Comparison of ENCODE assay signal across 8 cellular contexts in the genomic region with DNA sequence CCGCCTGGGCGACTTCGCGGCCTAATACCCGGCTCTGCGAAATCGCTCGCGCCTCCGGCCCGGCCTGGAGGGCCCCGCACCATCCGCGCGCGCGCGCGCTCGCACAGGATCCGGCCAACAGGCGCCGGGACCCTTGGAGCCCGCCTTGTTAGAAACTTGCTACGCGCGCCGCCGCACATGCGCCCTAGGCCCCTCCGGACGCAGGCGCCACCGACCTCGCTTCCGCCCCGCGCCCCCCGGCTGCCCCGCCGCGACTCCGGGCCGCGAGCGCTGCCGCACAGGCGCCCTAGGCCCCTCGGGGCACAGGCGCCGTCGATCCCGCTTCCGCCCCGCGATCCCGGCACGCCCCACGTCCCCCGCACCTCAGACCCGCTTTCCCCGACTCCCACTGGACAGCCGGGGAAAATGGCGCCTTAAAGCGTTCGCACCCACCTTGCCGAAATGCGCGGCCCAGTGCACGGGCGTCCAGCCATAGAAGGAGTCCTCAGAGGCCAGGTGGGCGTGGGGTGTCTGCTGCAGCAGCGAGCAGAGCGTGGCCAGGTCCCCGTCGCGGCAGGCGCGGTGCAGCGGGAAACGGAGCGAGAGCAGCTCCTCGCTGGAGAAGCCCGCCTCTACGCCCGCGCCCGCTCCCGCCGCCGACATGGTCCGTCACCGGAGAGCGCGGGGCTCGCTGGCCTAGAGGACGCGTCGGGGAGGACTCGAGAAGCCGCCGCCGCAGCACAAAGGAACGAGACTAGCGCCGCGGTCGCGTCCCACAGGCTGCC. TPM values are rescaled to one million over a fixed set of nuclear protein-coding genes. Genes with fewer than 3 reads are reported as not detected.
DNase-seq lines count a peak whose midpoint lies in the region; ATAC-seq and TF ChIP-seq lines count a peak whose summit lies in the region.

No MANE protein-coding gene starts in this region.

- peaks cover 4 to 25% of the 10 kb centered on the region in 2 donors for H3K4me1 ChIP-seq in lung (ENCODE audit: control insufficient read depth in 2 of 2, insufficient read depth in 2 of 2, low read length in 2 of 2)

- H3K27ac ChIP-seq in lung (ENCODE audit: low read depth in 1 of 2, low read length in 1 of 2), result peak overlapping the region; percentile 96 to 100

- no peaks in the 10 kb centered on the region for H3K27me3 ChIP-seq in lung (ENCODE audit: control insufficient read depth, insufficient read depth)

- TF ChIP-seq CTCF in lung (IDR thresholded peaks at IDR 0.05; ENCODE audit: control extremely low read depth, extremely low read depth), result no peak

- CTCF ChIA-PET in activated CD4-positive, alpha-beta memory T cell treated with anti-CD3 and anti-CD28 coated beads for 36 hours (lab: Charles Lee), result interaction anchor here (0.8 to 1.7 kb wide), 17 partner anchors 10 to 321 kb away, joined by 3 to 12 read pairs (median 4); no protein-coding TSS in a partner anchor

- H3K4me1 Mint-ChIP-seq in activated CD4-positive, alpha-beta memory T cell treated with anti-CD3 and anti-CD28 coated beads for 36 hours (ENCODE audit: low read depth), result peaks cover 49% of the 10 kb centered on the region

- H3K27ac Mint-ChIP-seq in activated CD4-positive, alpha-beta memory T cell treated with anti-CD3 and anti-CD28 coated beads for 36 hours, result peak overlapping the region; percentile 94

- H3K9me3 ChIP-seq in lung (ENCODE audit: control insufficient read depth in 2 of 2, insufficient read depth in 1 of 2, low read length in 1 of 2), result no peaks in the 10 kb centered on the region

- peak overlapping the region; percentile 99 for H3K4me3 ChIP-seq in lung

- POLR2A ChIA-PET in activated CD4-positive, alpha-beta memory T cell treated with anti-CD3 and anti-CD28 coated beads for 36 hours (lab: Charles Lee), result interaction anchor here (0.7 to 2.2 kb wide), 9 partner anchors 12 to 299 kb away, joined by 3 to 8 read pairs (median 4); partner anchors contain the start of genes CARS2, ING1 and NAXD

- DNase-seq in Ammon's horn (ENCODE audit: low spot score) (peak; percentile 76), NCI-H510A (lab: John Stamatoyannopoulos, UW) (peak; percentile 84), ecto neural progenitor cell (ENCODE audit: low spot score) (peak; percentile 86), lung (ENCODE audit: low spot score) (peak; percentile 69)
- peak; percentile 82 for DNase-seq in activated CD4-positive, alpha-beta memory T cell treated with anti-CD3 and anti-CD28 coated beads for 36 hours
- peak; percentile 45 to 70 (median 46) for DNase-seq in stimulated activated CD4-positive, alpha-beta T cell treated with anti-CD3 and anti-CD28 coated beads, TNF-alpha, amount 100 ng/mL, for 4 hours (ENCODE audit: low read depth in 3 of 3)

- peak overlapping the region; percentile 87 for H3K4me3 Mint-ChIP-seq in activated CD4-positive, alpha-beta memory T cell treated with anti-CD3 and anti-CD28 coated beads for 36 hours

- H3K36me3 Mint-ChIP-seq in activated CD4-positive, alpha-beta memory T cell treated with anti-CD3 and anti-CD28 coated beads for 36 hours, result peaks cover 22% of the 10 kb centered on the region

- WGBS in lung, 2 donors, result 0% methylated on average over 76 to 109 of the region's 109 CpGs

- ATAC-seq in GM18873 (IDR thresholded peaks at IDR 0.05; ENCODE audit: low FRiP score, unreplicated experiment) (peak; percentile 25), HG03097 (IDR thresholded peaks at IDR 0.05; ENCODE audit: low FRiP score, unreplicated experiment) (peak; percentile 39), lung (ENCODE audit: insufficient read depth, low FRiP score) (peak; percentile 22)

- no peaks in the 10 kb centered on the region for H3K9me3 Mint-ChIP-seq in activated CD4-positive, alpha-beta memory T cell treated with anti-CD3 and anti-CD28 coated beads for 36 hours

- H3K27me3 Mint-ChIP-seq in activated CD4-positive, alpha-beta memory T cell treated with anti-CD3 and anti-CD28 coated beads for 36 hours, result no peaks in the 10 kb centered on the region

- intact Hi-C loops in activated CD4-positive, alpha-beta memory T cell treated with anti-CD3 and anti-CD28 coated beads for 36 hours (cut with micrococcal nuclease), result loop anchor here (1.0 to 10.0 kb wide), 7 partner anchors 28 to 302 kb away; no protein-coding TSS in a partner anchor

- H3K36me3 ChIP-seq in lung (ENCODE audit: control insufficient read depth in 2 of 2, insufficient read depth in 2 of 2, low read length in 2 of 2), result peaks cover 0 to 2% of the 10 kb centered on the region in 2 donors

RNA-seq across cellular contexts. Expression of gene ANKRD10, which starts 0.4 kb away (rescaled TPM):
- 10 to 100 TPM; 83.9 to 97.8 TPM for total RNA-seq in activated CD4-positive, alpha-beta memory T cell treated with anti-CD3 and anti-CD28 coated beads for 36 hours
- 100 to 1,000 TPM in 1 of 2 donors, 10 to 100 TPM in 1; 95.0 to 353 TPM for total RNA-seq in lung
- 10 to 100 TPM; 44.0 to 89.5 TPM for polyA plus RNA-seq in lung

Comparison
In these comparisons a context has a peak if more than half of its experiments do, and no peak if none do; other contexts are left out.
1. Peak in every context shown above with its lines: DNase-seq, ATAC-seq, H3K4me3 ChIP-seq and H3K27ac ChIP-seq.